In the genomic region with DNA sequence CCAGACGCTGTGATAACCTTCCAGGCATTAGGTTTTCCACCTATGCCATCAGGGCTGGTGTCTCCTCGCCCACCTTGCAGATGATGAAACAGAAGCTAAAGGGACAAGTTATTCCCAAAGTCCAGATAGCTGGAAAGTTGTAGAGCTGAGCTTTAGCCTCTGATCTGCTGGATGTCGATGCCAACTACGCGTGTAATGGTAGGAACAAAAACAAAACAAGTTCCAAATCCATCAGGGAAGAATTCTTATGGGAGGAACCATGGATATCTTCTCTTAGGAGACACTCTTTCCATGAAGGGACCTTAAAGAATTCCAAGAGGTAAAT, we compare ENCODE assay signal across 18 cellular contexts. TPM values are rescaled to one million over a fixed set of nuclear protein-coding genes. Genes with fewer than 3 reads are reported as not detected.
DNase-seq lines count a peak whose midpoint lies in the region; ATAC-seq and TF ChIP-seq lines count a peak whose summit lies in the region.
"Had no signal": no experiment of that assay in that cellular context is flagged by ENCODE, and none has a peak within 500 bp of the region (broad histone marks: within the 10 kb centered on the region; RNA-seq: fewer than 3 reads in every experiment).

No MANE protein-coding gene starts in this region.

- no peak for ATAC-seq in T-helper 17 cell
- peak; percentile 20 to 63 (median 38) for ATAC-seq in right lobe of liver
- ATAC-seq in psoas muscle, result no peak
- no peak for ATAC-seq in HG02571 (IDR thresholded peaks at IDR 0.05; ENCODE audit: unreplicated experiment)
- ATAC-seq: HCT116, PC-3 had no signal

- H3K4me3 Mint-ChIP-seq in T-helper 17 cell, result no peak overlapping the region

- H3K27me3 Mint-ChIP-seq in T-helper 17 cell, result no peaks in the 10 kb centered on the region

- no peak for DNase-seq in T-helper 17 cell
- peak; percentile 19 for DNase-seq in dermis blood vessel endothelial cell
- no peak for DNase-seq in right lobe of liver
- no peak for DNase-seq in psoas muscle
- DNase-seq in NCI-H69 (lab: John Stamatoyannopoulos, UW), result no peak
- no peak for DNase-seq in NCI-H187 (lab: John Stamatoyannopoulos, UW)
- DNase-seq in posterior cingulate gyrus, result no peak
- DNase-seq: AML-193, GOT3, KBM-7, MV-4-11, NCI-H1694 treated with DMSO at 0.1 percent for 48 hours, NCI-H2227 treated with DMSO at 0.1 percent for 48 hours, PC-3, RPMI8226 had no signal

- no peak overlapping the region for H3K4me3 ChIP-seq in right lobe of liver
- H3K4me3 ChIP-seq in psoas muscle, result no peak overlapping the region

- H3K4me1 Mint-ChIP-seq in T-helper 17 cell, result no peaks in the 10 kb centered on the region

- H3K27ac Mint-ChIP-seq in T-helper 17 cell, result peak overlapping the region; percentile 69

- H3K36me3 Mint-ChIP-seq in T-helper 17 cell (ENCODE audit: low read depth), result peaks cover 9% of the 10 kb centered on the region

- H3K36me3 ChIP-seq in right lobe of liver, result peaks cover 0 to 3% (median 0%) of the 10 kb centered on the region in 4 donors
- H3K36me3 ChIP-seq in psoas muscle (ENCODE audit: insufficient read depth in 1 of 2, low read depth in 1 of 2), result no peaks in the 10 kb centered on the region

- H3K4me1 ChIP-seq in right lobe of liver, result peaks cover 0 to 27% (median 10%) of the 10 kb centered on the region in 4 donors
- peaks cover 23% of the 10 kb centered on the region for H3K4me1 ChIP-seq in psoas muscle

- WGBS in right lobe of liver (ENCODE audit: insufficient coverage, low coverage, low lambda C conversion rate, missing lambda C conversion rate), result 41% methylated on average over 4 of the region's 5 CpGs
- WGBS in psoas muscle, 3 donors, result 85 to 91% (median 87%) methylated on average over 5 of the region's 5 CpGs

- intact Hi-C loops in right lobe of liver (cut with DNase I) (no loop called here), psoas muscle (cut with DNase I) (no loop called here), posterior cingulate gyrus (cut with DNase I) (no loop called here)

- H3K27me3 ChIP-seq in right lobe of liver, result no peaks in the 10 kb centered on the region
- no peaks in the 10 kb centered on the region for H3K27me3 ChIP-seq in psoas muscle (ENCODE audit: insufficient read depth in 3 of 3, low read length in 2 of 3)

- H3K27ac ChIP-seq in right lobe of liver (peak overlapping the region; percentile 30 to 73 (median 45)), psoas muscle (peak overlapping the region; percentile 36)
- H3K27ac ChIP-seq: C4-2B had no signal

- no peak for TF ChIP-seq POLR2A in right lobe of liver (IDR thresholded peaks at IDR 0.05)

- TF ChIP-seq CTCF in right lobe of liver (IDR thresholded peaks at IDR 0.05), result no peak
- no peak for TF ChIP-seq CTCF in psoas muscle (IDR thresholded peaks at IDR 0.05)

- H3K9me3 ChIP-seq in T-helper 17 cell (ENCODE audit: control insufficient read depth, low read length, poor library complexity, severe bottlenecking), result no peaks in the 10 kb centered on the region
- no peaks in the 10 kb centered on the region for H3K9me3 ChIP-seq in right lobe of liver
- no peaks in the 10 kb centered on the region for H3K9me3 ChIP-seq in psoas muscle

RNA-seq across cellular contexts. Expression of gene RHO, which starts 28.1 kb away (rescaled TPM):
- total RNA-seq in T-helper 17 cell, result not detected
- total RNA-seq in dermis blood vessel endothelial cell, result not detected in 2 replicates
- not detected for total RNA-seq in right lobe of liver
- total RNA-seq in psoas muscle, result not detected
- under 1 TPM in 1 of 3 donors, not detected in 2; 0.01 TPM for polyA plus RNA-seq in psoas muscle
- total RNA-seq: PC-3 had no signal

RNA-seq across cellular contexts. Expression of gene H1-8, which starts 42.7 kb away (rescaled TPM):
- total RNA-seq in T-helper 17 cell (not detected), dermis blood vessel endothelial cell (not detected in 2 replicates), right lobe of liver (not detected), psoas muscle (not detected)
- not detected for polyA plus RNA-seq in psoas muscle
- total RNA-seq: PC-3 had no signal

Comparison
In these comparisons a context has a peak if more than half of its experiments do, and no peak if none do; other contexts are left out.
1. ATAC-seq: peak in right lobe of liver (4 of 4); none in T-helper 17 cell (single experiment), psoas muscle (0 of 4) and HG02571 (single experiment).